Comparison of ENCODE assay signal across 1 cellular context in the genomic region with DNA sequence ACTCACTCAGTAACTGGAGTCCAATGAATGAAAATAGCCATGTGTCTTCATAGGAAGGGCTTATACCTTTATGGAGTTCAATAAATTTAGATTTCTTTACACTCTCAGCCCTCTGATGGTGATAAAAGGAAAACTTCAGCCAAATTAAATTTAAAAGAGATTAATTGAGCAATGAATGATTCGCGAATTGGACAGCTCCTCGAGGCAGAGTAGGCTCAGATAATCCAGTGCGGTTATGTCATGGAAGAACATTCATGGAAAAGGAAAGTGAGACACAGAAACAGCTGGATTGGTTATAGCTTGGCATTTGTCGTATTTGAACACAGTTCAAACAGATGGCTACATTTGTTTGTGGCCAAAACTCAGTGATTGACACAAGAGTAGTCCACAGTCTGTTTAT.
TF ChIP-seq lines count a peak whose summit lies in the region.

No MANE protein-coding gene starts in this region.

TF ChIP-seq in H1, 55 proteins besides CTCF, POLR2A, EP300 and RAD21:
- no peak for TF ChIP-seq CTBP2 (IDR thresholded peaks at IDR 0.05; ENCODE audit: borderline replicate concordance, insufficient read depth, insufficient read length, low read length)
- no peak for TF ChIP-seq RXRA (IDR thresholded peaks at IDR 0.05; ENCODE audit: insufficient read depth, low read depth, low read length)
- TF ChIP-seq CEBPB (IDR thresholded peaks at IDR 0.05; ENCODE audit: low read depth, low read length): no peak
- TF ChIP-seq MAFK (IDR thresholded peaks at IDR 0.05; ENCODE audit: low read depth, low read length): no peak
- TF ChIP-seq ZNF274 (IDR thresholded peaks at IDR 0.05; ENCODE audit: borderline replicate concordance, extremely low read depth, low read length): no peak
TF ChIP-seq in H1: peak in this region for 0.
